Comparison of ENCODE assay signal across 24 cellular contexts in the genomic region with DNA sequence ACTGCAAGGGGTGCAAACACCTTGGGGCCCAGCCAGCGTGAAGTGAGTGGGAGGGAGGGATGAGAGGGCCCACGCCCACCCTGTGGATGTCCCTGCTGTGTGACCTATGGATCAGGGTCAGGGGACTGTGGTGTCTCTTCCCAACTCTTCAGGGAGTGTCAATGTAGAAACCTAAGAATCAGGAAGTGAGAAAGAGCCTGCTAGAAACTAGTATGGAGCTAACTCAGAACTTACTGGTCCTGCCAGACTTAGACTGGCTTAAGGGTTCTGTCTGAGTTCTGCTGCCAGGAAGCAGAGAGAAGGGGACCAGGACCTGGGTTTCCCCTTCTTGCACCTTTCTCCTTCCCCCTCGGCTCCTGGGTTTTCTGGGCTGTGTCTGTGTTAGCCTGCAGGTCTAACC. TPM values are rescaled to one million over a fixed set of nuclear protein-coding genes. Genes with fewer than 3 reads are reported as not detected.
DNase-seq lines count a peak whose midpoint lies in the region; ATAC-seq, FAIRE-seq and TF ChIP-seq lines count a peak whose summit lies in the region.
"Had no signal": no experiment of that assay in that cellular context is flagged by ENCODE, and none has a peak within 500 bp of the region (broad histone marks: within the 10 kb centered on the region; RNA-seq: fewer than 3 reads in every experiment).

No MANE protein-coding gene starts in this region.

- DNase-seq in GM12892 (ENCODE audit: insufficient read length), result no peak
- peak; percentile 39 for DNase-seq in NOMO-1 treated with DMSO at 0.1 percent for 48 hours (lab: John Stamatoyannopoulos, UW; ENCODE audit: unreplicated experiment)
- no peak for DNase-seq in left lobe of liver (ENCODE audit: low spot score)
- DNase-seq in NCI-H526 (lab: John Stamatoyannopoulos, UW), result no peak
- DNase-seq in ureter (ENCODE audit: low spot score), result no peak
- no peak for DNase-seq in breast epithelium (ENCODE audit: low spot score in 2 of 2)
- DNase-seq: activated CD4-positive, alpha-beta T cell treated with anti-CD3 and anti-CD28 coated beads, Interleukin-2, amount 50 U/mL, for 1 hour; activated effector memory CD4-positive, alpha-beta T cell treated with anti-CD3 and anti-CD28 coated beads, Interleukin-2, amount 50 U/mL, for 16 hours; brain microvascular endothelial cell; CD4-positive, alpha-beta memory T cell; glutamatergic neuron; MG63; NCI-H1930; NCI-H226; stimulated activated CD4-positive, alpha-beta T cell treated with anti-CD3 and anti-CD28 coated beads, Interleukin-1b, Interleukin-23, amount 100 ng/mL, for 48 hours; stimulated activated naive CD4-positive, alpha-beta T cell had no signal

- peak overlapping the region in 10 of 11 experiments; percentile 16 to 97 (median 89); a peak in 17 of 22 replicates for H3K4me2 ChIP-seq in BLaER1 treated with 17β-estradiol and CSF1 and Interleukin-3, amounts not matched to agents 10 nM and 100 nM

- TF ChIP-seq POLR2A in GM12892 (IDR thresholded peaks at IDR 0.05; ENCODE audit: low read depth, low read length) (no peak), breast epithelium (IDR thresholded peaks at IDR 0.05) (no peak)

- H3K27me3 ChIP-seq in BLaER1 treated with 17β-estradiol and CSF1 and Interleukin-3, amounts not matched to agents 10 nM and 100 nM, result peaks cover 0 to 12% (median 0%) of the 10 kb centered on the region in 11 experiments; a peak in 3 of 22 replicates
- no peaks in the 10 kb centered on the region for H3K27me3 ChIP-seq in breast epithelium

- intact Hi-C loops in breast epithelium (cut with DNase I; ENCODE audit: low total_unique reads), result no loop called here

- H3K36me3 ChIP-seq in BLaER1 treated with 17β-estradiol and CSF1 and Interleukin-3, amounts not matched to agents 10 nM and 100 nM, result peaks cover 0 to 9% (median 0%) of the 10 kb centered on the region in 11 experiments; a peak in 5 of 22 replicates
- H3K36me3 ChIP-seq in breast epithelium, result no peaks in the 10 kb centered on the region
- H3K36me3 ChIP-seq: brain microvascular endothelial cell, MG63, thoracic aorta had no signal

- H3K4me3 ChIP-seq in BLaER1 treated with 17β-estradiol and CSF1 and Interleukin-3, amounts not matched to agents 10 nM and 100 nM, result 0 out of 20 replicates have a peak overlapping the region, but pooled peaks of 1 of the 10 experiments have one; percentile 2
- H3K4me3 ChIP-seq in breast epithelium, result no peak overlapping the region
- H3K4me3 ChIP-seq: MG63, thoracic aorta had no signal

- peak overlapping the region in 3 of 11 experiments; percentile 6 to 93 (median 89); a peak in 5 of 22 replicates for H3K27ac ChIP-seq in BLaER1 treated with 17β-estradiol and CSF1 and Interleukin-3, amounts not matched to agents 10 nM and 100 nM
- no peak overlapping the region for H3K27ac ChIP-seq in breast epithelium
- H3K27ac ChIP-seq: brain microvascular endothelial cell, RWPE1, thoracic aorta had no signal

- peaks cover 50 to 93% (median 58%) of the 10 kb centered on the region in 10 experiments for H3K4me1 ChIP-seq in BLaER1 treated with 17β-estradiol and CSF1 and Interleukin-3, amounts not matched to agents 10 nM and 100 nM
- H3K4me1 ChIP-seq in breast epithelium, result no peaks in the 10 kb centered on the region

- no peak for TF ChIP-seq CTCF in breast epithelium (IDR thresholded peaks at IDR 0.05)

- no peaks in the 10 kb centered on the region for H3K9me3 ChIP-seq in BLaER1 treated with 17β-estradiol and CSF1 and Interleukin-3, amounts not matched to agents 10 nM and 100 nM (replicated peaks in 1 of 11)
- no peaks in the 10 kb centered on the region for H3K9me3 ChIP-seq in breast epithelium
- H3K9me3 ChIP-seq: MG63, thoracic aorta had no signal

- peak overlapping the region in 3 of 11 experiments; percentile 8 to 43 (median 31); a peak in 2 of 22 replicates for H3K9ac ChIP-seq in BLaER1 treated with 17β-estradiol and CSF1 and Interleukin-3, amounts not matched to agents 10 nM and 100 nM

- H4K20me1 ChIP-seq in BLaER1 treated with 17β-estradiol and CSF1 and Interleukin-3, amounts not matched to agents 10 nM and 100 nM, result no peaks in the 10 kb centered on the region

- peak; percentile 51 for FAIRE-seq in GM12892 (lab: Jason Lieb, UNC)
- FAIRE-seq: colon had no signal

- ATAC-seq in left lobe of liver (peak; percentile 32), GM21723 (IDR thresholded peaks at IDR 0.05; ENCODE audit: unreplicated experiment) (no peak)

RNA-seq across cellular contexts. Expression of gene IL10, which starts 1.8 kb away (rescaled TPM):
- polyA plus RNA-seq in GM12892 (2012; ENCODE audit: missing spikeins), result 5.2 TPM
- total RNA-seq in left lobe of liver (0.18 TPM), ureter (0.68 TPM), breast epithelium (1 to 10 TPM in 2 of 3 donors, under 1 TPM in 1; 0.98 to 5.3 (median 4.3) TPM)
- total RNA-seq: mesothelial cell of epicardium, progenitor cell of endocrine pancreas had no signal

RNA-seq across cellular contexts. Expression of gene IL19, which starts 3.5 kb away (rescaled TPM):
- polyA plus RNA-seq in GM12892 (2012; ENCODE audit: missing spikeins), result not detected
- total RNA-seq in left lobe of liver, result not detected
- not detected for total RNA-seq in ureter
- total RNA-seq in breast epithelium, result not detected
- total RNA-seq: CD4-positive, alpha-beta memory T cell; mesothelial cell of epicardium; progenitor cell of endocrine pancreas; skeletal muscle tissue; thoracic aorta had no signal
- polyA plus RNA-seq: CD4-positive, alpha-beta memory T cell had no signal
